ENCODE assay signal across 8 cellular contexts in the genomic region with DNA sequence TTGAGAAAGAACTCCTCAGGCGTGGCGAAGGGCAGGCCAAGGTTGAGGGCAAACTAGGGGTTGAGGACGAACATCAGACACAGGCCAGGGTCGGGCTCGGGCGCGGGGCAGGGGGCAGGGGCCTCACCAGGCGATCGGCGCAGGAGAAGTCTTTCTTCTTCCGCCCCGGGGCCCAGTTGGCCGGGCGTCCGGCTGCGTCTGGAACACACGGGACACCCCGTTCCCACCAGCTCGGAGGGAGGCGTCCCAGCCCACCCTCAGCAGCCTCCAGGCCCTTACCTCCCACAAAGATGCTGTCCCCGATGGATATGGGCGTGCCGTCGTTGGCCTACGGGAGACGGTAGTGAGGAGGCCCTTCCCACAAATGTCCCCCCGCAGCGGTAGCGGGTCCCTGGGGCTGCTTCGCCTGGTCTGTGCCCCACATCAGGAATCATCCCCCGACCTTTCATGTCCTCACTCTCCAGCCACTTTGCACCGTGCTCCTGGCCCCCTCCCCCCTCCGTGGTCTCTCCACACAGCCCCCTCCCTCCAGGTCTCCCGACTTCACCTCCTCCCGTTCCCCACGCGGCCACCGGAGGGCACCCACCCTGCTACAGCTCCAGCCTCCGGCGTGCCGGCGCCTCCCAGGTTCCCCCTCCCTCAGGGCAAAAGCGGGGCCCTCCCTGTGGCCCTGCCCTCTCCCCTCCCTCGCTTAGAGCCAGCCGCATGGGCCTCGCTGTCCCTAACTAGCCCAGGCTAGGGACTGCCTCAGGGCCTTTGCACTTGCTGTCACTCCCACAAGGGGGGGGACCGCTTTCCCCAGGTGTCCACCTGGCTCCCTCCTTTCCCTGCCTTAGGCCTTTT. TPM values are rescaled to one million over a fixed set of nuclear protein-coding genes. Genes with fewer than 3 reads are reported as not detected.
A peak's percentile ranks its signal among the peaks of the same experiment; 100 is the strongest.
DNase-seq lines count a peak whose midpoint lies in the region; ATAC-seq and TF ChIP-seq lines count a peak whose summit lies in the region.

No MANE protein-coding gene starts in this region.

- peaks cover 53% of the 10 kb centered on the region for H3K4me1 ChIP-seq in mesenchymal stem cell (ENCODE audit: control insufficient read depth, insufficient read depth, low read depth, low read length)

- no peak overlapping the region for H3K27ac Mint-ChIP-seq in CD4-positive, alpha-beta T cell

- peaks cover 56 to 78% of the 10 kb centered on the region in 2 experiments for H3K36me3 ChIP-seq in mesenchymal stem cell (ENCODE audit: control insufficient read depth in 1 of 2, insufficient read depth in 2 of 2, low read depth in 1 of 2, low read length in 2 of 2)
- peaks cover 72% of the 10 kb centered on the region for H3K36me3 ChIP-seq in MG63

- no peaks in the 10 kb centered on the region for H3K9me3 Mint-ChIP-seq in CD4-positive, alpha-beta T cell

- H3K4me1 Mint-ChIP-seq in CD4-positive, alpha-beta T cell (ENCODE audit: low read depth), result peaks cover 24% of the 10 kb centered on the region

- H3K4me3 Mint-ChIP-seq in CD4-positive, alpha-beta T cell, result no peak overlapping the region

- H3K79me1 ChIP-seq in mesenchymal stem cell (replicated peaks; ENCODE audit: low read length, poor library complexity, severe bottlenecking), result peaks cover 21% of the 10 kb centered on the region

- H2BK120ac ChIP-seq in mesenchymal stem cell (ENCODE audit: low read depth, low read length), result no peak overlapping the region

- POLR2A ChIA-PET in CD4-positive, alpha-beta T cell (lab: Charles Lee), result interaction anchor here (1.1 kb wide), 1 partner anchor 12 kb away, joined by 5 read pairs; a partner anchor contains a TSS

- H3K27me3 ChIP-seq in CD4-positive, alpha-beta T cell (ENCODE audit: control insufficient read depth, insufficient read depth, low read length), result no peaks in the 10 kb centered on the region
- H3K27me3 ChIP-seq in mesenchymal stem cell (ENCODE audit: control insufficient read depth in 1 of 2, insufficient read depth in 1 of 2, low read length in 2 of 2) (no peaks in the 10 kb centered on the region), MG63 (no peaks in the 10 kb centered on the region)

- no peaks in the 10 kb centered on the region for H3K27me3 Mint-ChIP-seq in CD4-positive, alpha-beta T cell

- DNase-seq in CD4-positive, alpha-beta T cell, result no peak
- no peak for DNase-seq in GM20000 (ENCODE audit: low spot score)
- DNase-seq in astrocyte of the cerebellum (ENCODE audit: low read depth), result no peak
- peak; percentile 50 for DNase-seq in mesenchymal stem cell
- DNase-seq in NCI-H2081 treated with DMSO at 0.1 percent for 48 hours (lab: John Stamatoyannopoulos, UW), result no peak
- no peak for DNase-seq in MG63

- H3K4ac ChIP-seq in mesenchymal stem cell (ENCODE audit: low read depth in 1 of 2, low read length in 2 of 2), result peak overlapping the region in 1 of 2 experiments; percentile 25

- peak overlapping the region; percentile 2 for H2AK5ac ChIP-seq in mesenchymal stem cell (ENCODE audit: low read length, severe bottlenecking)

- no peak overlapping the region for H3K4me2 ChIP-seq in mesenchymal stem cell (ENCODE audit: low read length, poor library complexity, severe bottlenecking)

- H3K27ac ChIP-seq in CD4-positive, alpha-beta T cell (ENCODE audit: low read depth, low read length), result no peak overlapping the region
- no peak overlapping the region for H3K27ac ChIP-seq in mesenchymal stem cell (ENCODE audit: low read length, poor library complexity, severe bottlenecking)

- H3K18ac ChIP-seq in mesenchymal stem cell (ENCODE audit: low read depth in 1 of 2, low read length in 2 of 2), result peak overlapping the region in 1 of 2 experiments; percentile 48

- no peak overlapping the region for H2AFZ ChIP-seq in mesenchymal stem cell (ENCODE audit: low read depth, low read length)

- intact Hi-C loops in CD4-positive, alpha-beta T cell (cut with DNase I, micrococcal nuclease), result no loop called here

- ATAC-seq in CD4-positive, alpha-beta T cell (ENCODE audit: poor library complexity), result no peak
- no peak for ATAC-seq in GM21529 (IDR thresholded peaks at IDR 0.05; ENCODE audit: unreplicated experiment)
- ATAC-seq in HG03095 (IDR thresholded peaks at IDR 0.05; ENCODE audit: unreplicated experiment), result no peak

- peak; percentile 13 for TF ChIP-seq CTCF in CD4-positive, alpha-beta T cell (IDR thresholded peaks at IDR 0.05)
- TF ChIP-seq CTCF in GM20000 (IDR thresholded peaks at IDR 0.05; ENCODE audit: extremely low read depth, missing control alignments) (peak; percentile 24), astrocyte of the cerebellum (IDR thresholded peaks at IDR 0.05; ENCODE audit: low read depth, low read length, missing control alignments) (peak; percentile 34)

- no peak overlapping the region for H2BK12ac ChIP-seq in mesenchymal stem cell (ENCODE audit: low read length in 2 of 2)

- in situ Hi-C loops in astrocyte of the cerebellum (cut with HindIII; ENCODE audit: low sequenced_read_pairs), result no loop called here

- no peak overlapping the region for H4K8ac ChIP-seq in mesenchymal stem cell (ENCODE audit: low read length)

- H3K14ac ChIP-seq in mesenchymal stem cell (ENCODE audit: low read length in 2 of 2), result no peak overlapping the region

- peak overlapping the region; percentile 34 for H4K91ac ChIP-seq in mesenchymal stem cell (ENCODE audit: low read length)

- peak overlapping the region; percentile 39 for H2BK15ac ChIP-seq in mesenchymal stem cell (ENCODE audit: low read depth, poor library complexity, severe bottlenecking)

- H3K9me3 ChIP-seq in CD4-positive, alpha-beta T cell (ENCODE audit: control insufficient read depth, low read length), result no peaks in the 10 kb centered on the region
- no peaks in the 10 kb centered on the region for H3K9me3 ChIP-seq in mesenchymal stem cell (ENCODE audit: control insufficient read depth, low read length)
- no peaks in the 10 kb centered on the region for H3K9me3 ChIP-seq in MG63

- CTCF ChIA-PET in CD4-positive, alpha-beta T cell (lab: Charles Lee), result no interaction called here

- no peak overlapping the region for H2BK5ac ChIP-seq in mesenchymal stem cell (ENCODE audit: low read depth, low read length, poor library complexity, severe bottlenecking)

- WGBS in mesenchymal stem cell, result 79% methylated on average over 47 of the region's 47 CpGs

- no peak overlapping the region for H3K23ac ChIP-seq in mesenchymal stem cell (ENCODE audit: low read length in 2 of 2)

- peaks cover 56% of the 10 kb centered on the region for H3K36me3 Mint-ChIP-seq in CD4-positive, alpha-beta T cell (ENCODE audit: low read depth)

- H3K4me3 ChIP-seq in astrocyte of the cerebellum (ENCODE audit: low read depth, low read length) (no peak overlapping the region), mesenchymal stem cell (ENCODE audit: insufficient read depth in 1 of 2, low read depth in 1 of 2, low read length in 2 of 2) (no peak overlapping the region), MG63 (no peak overlapping the region)

- no peak overlapping the region for H3K9ac ChIP-seq in mesenchymal stem cell (ENCODE audit: low read length)

RNA-seq across cellular contexts. Expression of a gene that starts 4.7 kb away (rescaled TPM):
- total RNA-seq in CD4-positive, alpha-beta T cell, result 10 to 100 TPM; 96.1 to 98.1 TPM
- 46.8 TPM for polyA plus RNA-seq in mesenchymal stem cell (2013, experiment 1 of 2)
- polyA plus RNA-seq in mesenchymal stem cell (2013, experiment 2 of 2), result 44.2 TPM
- 29.4 and 46.4 TPM in 2 replicates for total RNA-seq in MG63 (2014; rRNA removed; shearing (Covaris generic); ENCODE audit: low replicate concordance)

RNA-seq across cellular contexts. Expression of a gene that starts 11.7 kb away (rescaled TPM):
- total RNA-seq in CD4-positive, alpha-beta T cell, result 100 to 1,000 TPM; 127 to 134 TPM
- 141 TPM for polyA plus RNA-seq in mesenchymal stem cell (2013, experiment 1 of 2)
- 146 TPM for polyA plus RNA-seq in mesenchymal stem cell (2013, experiment 2 of 2)
- 45.1 and 96.1 TPM in 2 replicates for total RNA-seq in MG63 (2014; rRNA removed; shearing (Covaris generic); ENCODE audit: low replicate concordance)

RNA-seq across cellular contexts. Expression of a gene that starts 14.5 kb away (rescaled TPM):
- 10 to 100 TPM; 15.1 to 15.8 TPM for total RNA-seq in CD4-positive, alpha-beta T cell
- polyA plus RNA-seq in mesenchymal stem cell (2013, experiment 1 of 2), result 107 TPM
- polyA plus RNA-seq in mesenchymal stem cell (2013, experiment 2 of 2), result 104 TPM
- total RNA-seq in MG63 (2014; rRNA removed; shearing (Covaris generic); ENCODE audit: low replicate concordance), result 12.1 and 16.5 TPM in 2 replicates

RNA-seq across cellular contexts. Expression of a gene that starts 14.9 kb away (rescaled TPM):
- 10 to 100 TPM; 35.5 to 35.8 TPM for total RNA-seq in CD4-positive, alpha-beta T cell
- 51.0 TPM for polyA plus RNA-seq in mesenchymal stem cell (2013, experiment 1 of 2)
- 50.4 TPM for polyA plus RNA-seq in mesenchymal stem cell (2013, experiment 2 of 2)
- total RNA-seq in MG63 (2014; rRNA removed; shearing (Covaris generic); ENCODE audit: low replicate concordance), result 5.2 and 11.5 TPM in 2 replicates

RNA-seq across cellular contexts. Expression of a gene that starts 34.1 kb away (rescaled TPM):
- total RNA-seq in CD4-positive, alpha-beta T cell, result 1 to 10 TPM; 4.7 to 5.4 TPM
- 0.36 TPM for polyA plus RNA-seq in mesenchymal stem cell (2013, experiment 1 of 2)
- polyA plus RNA-seq in mesenchymal stem cell (2013, experiment 2 of 2), result 0.30 TPM
- total RNA-seq in MG63 (2014; rRNA removed; shearing (Covaris generic); ENCODE audit: low replicate concordance), result 3.6 TPM in 1 of 2 replicates, not detected in the other
